Comparison of ENCODE assay signal across 10 cellular contexts in the genomic region with DNA sequence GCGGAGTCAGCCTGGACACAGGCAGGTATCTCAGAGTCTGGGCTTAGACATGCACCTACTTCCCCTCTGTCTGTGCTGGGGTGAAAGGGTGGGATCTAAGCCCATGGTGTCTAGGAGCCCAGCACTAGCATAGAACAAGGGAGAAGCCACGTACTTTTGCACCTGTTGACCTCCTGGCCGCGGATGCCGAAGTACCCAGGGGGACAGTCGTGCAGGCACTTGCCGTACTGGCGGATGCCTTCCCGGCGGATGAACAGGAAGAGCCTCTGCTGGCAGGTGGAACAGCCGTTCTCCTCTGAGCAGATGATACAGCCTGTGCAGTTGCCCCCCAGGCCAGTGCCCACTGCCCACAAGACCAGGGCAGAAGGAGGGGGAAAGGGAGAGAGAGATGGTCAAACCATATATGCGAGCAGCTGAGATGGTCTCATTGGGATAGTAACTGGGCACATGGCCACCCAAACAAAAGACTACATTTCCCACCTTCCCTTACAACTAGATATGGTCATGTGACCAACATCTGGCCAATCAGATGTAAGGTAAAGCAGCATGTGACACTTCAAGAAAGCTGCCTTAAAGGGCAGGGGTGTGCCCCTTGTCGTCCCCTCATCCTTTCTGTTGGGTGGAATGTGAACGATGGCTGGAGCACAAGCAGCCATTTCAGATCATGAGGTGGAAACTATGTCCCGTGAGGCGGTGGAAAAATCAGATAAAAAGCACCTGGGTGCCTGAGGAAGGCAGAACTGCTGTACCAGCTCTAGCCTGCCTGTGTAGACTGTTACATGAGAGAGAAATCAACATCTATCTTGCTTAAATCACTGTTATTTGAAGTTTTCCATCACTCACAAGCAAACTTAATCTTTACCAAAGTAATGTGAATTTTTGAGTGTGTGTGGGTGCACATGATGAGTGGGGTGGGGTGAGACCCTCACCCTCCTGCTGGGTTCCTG. TPM values are rescaled to one million over a fixed set of nuclear protein-coding genes. Genes with fewer than 3 reads are reported as not detected.
A peak's percentile ranks its signal among the peaks of the same experiment; 100 is the strongest.
DNase-seq lines count a peak whose midpoint lies in the region; ATAC-seq and FAIRE-seq lines count a peak whose summit lies in the region.
"Had no signal": no experiment of that assay in that cellular context is flagged by ENCODE, and none has a peak within 500 bp of the region (broad histone marks: within the 10 kb centered on the region; RNA-seq: fewer than 3 reads in every experiment).

No MANE protein-coding gene starts in this region.

- H3K27me3 Mint-ChIP-seq in stimulated activated naive CD8-positive, alpha-beta T cell treated with anti-CD3 and anti-CD28 coated beads, Interleukin-15, amount 100 ng/mL, for 72 hours = peaks cover 11% of the 10 kb centered on the region

- FAIRE-seq in frontal cortex (lab: Jason Lieb, UNC) = no peak
- FAIRE-seq: kidney had no signal

- no peak overlapping the region for H3K27ac Mint-ChIP-seq in stimulated activated naive CD8-positive, alpha-beta T cell treated with anti-CD3 and anti-CD28 coated beads, Interleukin-15, amount 100 ng/mL, for 72 hours

- no peaks in the 10 kb centered on the region for H3K9me3 Mint-ChIP-seq in stimulated activated naive CD8-positive, alpha-beta T cell treated with anti-CD3 and anti-CD28 coated beads, Interleukin-15, amount 100 ng/mL, for 72 hours

- H3K4me3 Mint-ChIP-seq in stimulated activated naive CD8-positive, alpha-beta T cell treated with anti-CD3 and anti-CD28 coated beads, Interleukin-15, amount 100 ng/mL, for 72 hours = no peak overlapping the region

- ATAC-seq in stimulated activated naive CD8-positive, alpha-beta T cell treated with anti-CD3 and anti-CD28 coated beads, Interleukin-15, amount 100 ng/mL, for 72 hours = peak; percentile 53
- no peak for ATAC-seq in stimulated activated naive CD8-positive, alpha-beta T cell treated with anti-CD3 and anti-CD28 coated beads, Interleukin-15, Interleukin-2, amounts not matched to agents 100 U/mL and 50 U/mL, for 24 hours
- no peak for ATAC-seq in HG02840 (IDR thresholded peaks at IDR 0.05; ENCODE audit: low FRiP score, unreplicated experiment)

- no peaks in the 10 kb centered on the region for H3K4me1 Mint-ChIP-seq in stimulated activated naive CD8-positive, alpha-beta T cell treated with anti-CD3 and anti-CD28 coated beads, Interleukin-15, amount 100 ng/mL, for 72 hours

- no peak for DNase-seq in stimulated activated naive CD8-positive, alpha-beta T cell treated with anti-CD3 and anti-CD28 coated beads, Interleukin-15, amount 100 ng/mL, for 72 hours
- DNase-seq in stimulated activated naive CD8-positive, alpha-beta T cell treated with anti-CD3 and anti-CD28 coated beads, Interleukin-15, Interleukin-2, amounts not matched to agents 100 U/mL and 50 U/mL, for 24 hours = no peak
- DNase-seq in NCI-H69 (lab: John Stamatoyannopoulos, UW) = peak; percentile 13
- peak; percentile 20 to 50 for DNase-seq in dermis microvascular lymphatic vessel endothelial cell (ENCODE audit: low read depth in 2 of 2)
- DNase-seq in NCI-H1436 (lab: John Stamatoyannopoulos, UW) = no peak
- DNase-seq in frontal cortex (ENCODE audit: low spot score in 2 of 2) = no peak
- no peak for DNase-seq in activated CD8-positive, alpha-beta memory T cell treated with anti-CD3 and anti-CD28 coated beads, Interleukin-2, amount 50 U/mL, for 48 hours
- DNase-seq: cerebellar nuclear complex, kidney had no signal

RNA-seq across cellular contexts. Expression of a gene that starts 34.0 kb away (rescaled TPM):
- total RNA-seq in dermis microvascular lymphatic vessel endothelial cell = not detected in 2 replicates
- total RNA-seq in frontal cortex = under 0.01 TPM

RNA-seq across cellular contexts. Expression of a gene that starts 51.9 kb away (rescaled TPM):
- not detected in 2 replicates for total RNA-seq in dermis microvascular lymphatic vessel endothelial cell
- not detected for total RNA-seq in frontal cortex

Comparison
In these comparisons a context has a peak if more than half of its experiments do, and no peak if none do; other contexts are left out.
1. DNase-seq: peak in NCI-H69 (single experiment) and dermis microvascular lymphatic vessel endothelial cell (2 of 2); none in stimulated activated naive CD8-positive, alpha-beta T cell treated with anti-CD3 and anti-CD28 coated beads, Interleukin-15, amount 100 ng/mL, for 72 hours (0 of 2), stimulated activated naive CD8-positive, alpha-beta T cell treated with anti-CD3 and anti-CD28 coated beads, Interleukin-15, Interleukin-2, amounts not matched to agents 100 U/mL and 50 U/mL, for 24 hours (single experiment), NCI-H1436 (single experiment), frontal cortex (0 of 2) and activated CD8-positive, alpha-beta memory T cell treated with anti-CD3 and anti-CD28 coated beads, Interleukin-2, amount 50 U/mL, for 48 hours (single experiment).